In the genomic region with DNA sequence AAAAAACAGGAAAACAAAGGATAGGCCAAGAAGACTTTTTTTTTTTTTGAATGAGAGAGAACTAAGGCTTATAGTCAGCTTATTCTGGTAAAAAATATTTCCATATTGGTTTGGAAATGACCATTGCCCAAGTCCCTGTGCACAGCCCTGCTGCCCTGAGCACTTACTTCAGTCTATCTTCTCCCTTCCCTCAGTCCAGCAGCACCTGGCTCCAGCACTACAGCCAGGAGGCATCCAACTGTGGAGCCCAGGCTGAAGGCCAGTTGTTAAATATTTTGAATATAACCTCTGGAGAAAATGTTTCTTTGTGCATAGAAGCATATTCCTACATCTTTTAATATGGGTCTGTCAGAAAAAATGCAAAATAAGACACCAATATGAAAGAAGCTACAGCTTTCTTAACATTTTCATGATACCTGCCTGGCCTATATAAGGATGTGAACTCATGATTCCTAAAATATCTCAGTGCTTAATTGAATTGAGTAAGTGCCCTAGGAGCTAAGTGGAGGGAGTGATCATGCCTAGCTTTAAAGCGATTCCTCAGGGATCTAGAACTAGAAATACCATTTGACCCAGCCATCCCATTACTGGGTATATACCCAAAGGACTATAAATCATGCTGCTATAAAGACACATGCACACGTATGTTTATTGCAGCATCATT, we compare ENCODE assay signal across 37 cellular contexts. TPM values are rescaled to one million over a fixed set of nuclear protein-coding genes. Genes with fewer than 3 reads are reported as not detected.
"Had no signal": no experiment of that assay in that cellular context is flagged by ENCODE, and none has a peak within 500 bp of the region (broad histone marks: within the 10 kb centered on the region; RNA-seq: fewer than 3 reads in every experiment).

No MANE protein-coding gene starts in this region.

- H3K36me3 ChIP-seq: MG63 had no signal

- H3K27ac ChIP-seq: KMS-11 had no signal

- H3K9me3 ChIP-seq: MG63 had no signal

- DNase-seq: Kasumi-1, KBM-7, KG1, MM.1S, MV-4-11, NCI-H1048, NCI-H1092, NCI-H1092 treated with DMSO at 0.1 percent for 48 hours, NCI-H1105, NCI-H1105 treated with DMSO at 0.1 percent for 48 hours, NCI-H1417, NCI-H1417 treated with DMSO at 0.1 percent for 48 hours, NCI-H1436, NCI-H1436 treated with DMSO at 0.1 percent for 48 hours, NCI-H146, NCI-H1694, NCI-H1694 treated with DMSO at 0.1 percent for 48 hours, NCI-H187, NCI-H187 treated with DMSO at 0.1 percent for 48 hours, NCI-H1930, NCI-H2029, NCI-H2029 treated with DMSO at 0.1 percent for 48 hours, NCI-H2081, NCI-H2081 treated with DMSO at 0.1 percent for 48 hours, NCI-H2107, NCI-H2171, NCI-H2171 treated with DMSO at 0.1 percent for 48 hours, NCI-H2227 treated with DMSO at 0.1 percent for 48 hours, NCI-H226, NCI-H345, NCI-H446, NCI-H446 treated with DMSO at 0.1 percent for 48 hours, NCI-H510A had no signal

- H3K4me2 ChIP-seq: KMS-11 had no signal

- H3K27me3 ChIP-seq: MG63 had no signal

- H3K4me3 ChIP-seq: MG63 had no signal

- H3K9ac ChIP-seq: KMS-11 had no signal

RNA-seq across cellular contexts. Expression of a gene that starts 14.4 kb away (rescaled TPM):
- total RNA-seq: M059J had no signal

RNA-seq across cellular contexts. Expression of a gene that starts 45.4 kb away (rescaled TPM):
- total RNA-seq: LHCN-M2, M059J had no signal
